ENCODE assay signal across 9 cellular contexts in the genomic region with DNA sequence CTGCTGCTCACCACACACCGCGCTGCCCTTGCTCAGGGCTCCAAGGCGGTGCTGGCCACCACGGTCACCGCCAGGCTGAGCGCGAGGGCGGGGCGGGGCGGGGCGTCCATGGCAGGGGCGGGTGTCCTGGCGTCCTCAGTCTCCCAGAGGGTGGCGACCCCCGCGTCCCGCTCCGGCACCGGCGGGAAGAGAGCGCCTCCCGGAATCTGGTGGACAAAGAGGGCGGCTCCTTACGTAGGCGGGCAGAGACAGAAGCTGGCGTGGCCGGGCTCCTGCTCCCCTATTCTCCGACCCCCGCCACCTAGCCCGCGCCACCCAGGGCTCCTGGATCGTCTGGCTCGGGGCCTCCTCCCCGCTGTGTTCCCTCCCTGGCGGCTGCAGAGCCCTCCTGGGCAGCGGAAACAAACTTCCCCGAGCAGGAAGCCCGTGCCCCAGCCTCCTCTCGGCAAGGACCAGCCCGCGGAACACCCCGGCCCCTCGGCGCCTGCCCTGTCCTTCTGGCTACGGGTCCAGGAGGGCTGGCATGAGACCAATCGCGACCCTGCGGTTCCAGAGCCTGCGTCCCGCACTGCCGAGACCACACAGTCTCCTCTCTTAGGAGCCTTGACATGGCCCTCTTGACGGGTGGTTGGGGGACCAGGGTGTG.
DNase-seq lines count a peak whose midpoint lies in the region; ATAC-seq and TF ChIP-seq lines count a peak whose summit lies in the region.
"Had no signal": no experiment of that assay in that cellular context is flagged by ENCODE, and none has a peak within 500 bp of the region (broad histone marks: within the 10 kb centered on the region; RNA-seq: fewer than 3 reads in every experiment).

No MANE protein-coding gene starts in this region.

- no peak for ATAC-seq in CD8-positive, alpha-beta T cell
- ATAC-seq in HG03457 (IDR thresholded peaks at IDR 0.05; ENCODE audit: unreplicated experiment), result no peak

- CTCF ChIA-PET in CD8-positive, alpha-beta T cell (lab: Charles Lee), result no interaction called here

- H3K4me3 Mint-ChIP-seq in CD8-positive, alpha-beta T cell, result peak overlapping the region; percentile 66

- no peak for DNase-seq in CD8-positive, alpha-beta T cell
- DNase-seq in astrocyte of the spinal cord (ENCODE audit: low read depth, low spot score) (peak; percentile 13), kidney glomerular epithelial cell (lab: John Stamatoyannopoulos, UW) (peak; percentile 13), suprapubic skin (ENCODE audit: low spot score in 2 of 2) (no peak), T1000 (lab: John Stamatoyannopoulos, UW) (no peak)
- no peak for DNase-seq in stimulated activated CD4-positive, alpha-beta T cell treated with anti-CD3 and anti-CD28 coated beads, Interleukin-12 subunit alpha, Interleukin-12 subunit beta, amount 100 ng/mL, for 4 hours

- no peak overlapping the region for H3K4me3 ChIP-seq in CD8-positive, alpha-beta T cell (ENCODE audit: low read depth, low read length)
- H3K4me3 ChIP-seq in astrocyte of the spinal cord (ENCODE audit: low read depth, low read length) (peak overlapping the region; percentile 55), suprapubic skin (peak overlapping the region; percentile 55)

- H3K4me1 ChIP-seq in CD8-positive, alpha-beta T cell (ENCODE audit: insufficient read depth, low read length), result no peaks in the 10 kb centered on the region
- H3K4me1 ChIP-seq in suprapubic skin, result peaks cover 11% of the 10 kb centered on the region

- no peaks in the 10 kb centered on the region for H3K9me3 Mint-ChIP-seq in CD8-positive, alpha-beta T cell

- POLR2A ChIA-PET in CD8-positive, alpha-beta T cell (lab: Charles Lee), result no interaction called here

- H3K27me3 ChIP-seq in CD8-positive, alpha-beta T cell (ENCODE audit: insufficient read depth, low read length), result peaks cover 6% of the 10 kb centered on the region
- peaks cover 36% of the 10 kb centered on the region for H3K27me3 ChIP-seq in suprapubic skin

- TF ChIP-seq POLR2A in suprapubic skin (IDR thresholded peaks at IDR 0.05), result no peak

- 5% methylated on average over 30 of the region's 52 CpGs for WGBS in suprapubic skin

- peaks cover 9% of the 10 kb centered on the region for H3K4me1 Mint-ChIP-seq in CD8-positive, alpha-beta T cell (ENCODE audit: low read depth)

- in situ Hi-C loops in astrocyte of the spinal cord (cut with HindIII; ENCODE audit: low sequenced_read_pairs), result no loop called here

- H3K27ac Mint-ChIP-seq in CD8-positive, alpha-beta T cell, result no peak overlapping the region

- no peaks in the 10 kb centered on the region for H3K36me3 ChIP-seq in CD8-positive, alpha-beta T cell (ENCODE audit: insufficient read depth, low read length)
- no peaks in the 10 kb centered on the region for H3K36me3 ChIP-seq in suprapubic skin

- peaks cover 28% of the 10 kb centered on the region for H3K27me3 Mint-ChIP-seq in CD8-positive, alpha-beta T cell (ENCODE audit: low read depth)

- no peak for TF ChIP-seq RAD21 in Ishikawa (IDR thresholded peaks at IDR 0.05; ENCODE audit: low read depth)

- TF ChIP-seq CTCF in CD8-positive, alpha-beta T cell (IDR thresholded peaks at IDR 0.05), result no peak
- TF ChIP-seq CTCF in astrocyte of the spinal cord (IDR thresholded peaks at IDR 0.05; ENCODE audit: low read depth, low read length), result no peak
- TF ChIP-seq CTCF in suprapubic skin (IDR thresholded peaks at IDR 0.05), result no peak

- H3K36me3 Mint-ChIP-seq in CD8-positive, alpha-beta T cell, result no peaks in the 10 kb centered on the region

- no peaks in the 10 kb centered on the region for H3K9me3 ChIP-seq in CD8-positive, alpha-beta T cell (ENCODE audit: low read length)
- H3K9me3 ChIP-seq in suprapubic skin, result no peaks in the 10 kb centered on the region

- no peak overlapping the region for H3K27ac ChIP-seq in CD8-positive, alpha-beta T cell (ENCODE audit: low read depth, low read length)
- no peak overlapping the region for H3K27ac ChIP-seq in suprapubic skin
- H3K27ac ChIP-seq: epithelial cell of prostate had no signal

- intact Hi-C loops in CD8-positive, alpha-beta T cell (cut with DNase I, micrococcal nuclease), result no loop called here

- TF ChIP-seq EP300 in Ishikawa (IDR thresholded peaks at IDR 0.05; ENCODE audit: borderline replicate concordance), result no peak
- TF ChIP-seq EP300 in suprapubic skin (IDR thresholded peaks at IDR 0.05), result no peak

TF ChIP-seq in Ishikawa, 13 proteins besides CTCF, POLR2A, EP300 and RAD21:
- TF ChIP-seq FOXM1 (IDR thresholded peaks at IDR 0.05; ENCODE audit: borderline replicate concordance, low read depth) (no peak), TCF12 (IDR thresholded peaks at IDR 0.05; ENCODE audit: low read depth) (no peak), CEBPB (IDR thresholded peaks at IDR 0.05) (no peak), EGR1 (IDR thresholded peaks at IDR 0.05) (no peak), NFIC (IDR thresholded peaks at IDR 0.05) (peak; percentile 54), USF1 (IDR thresholded peaks at IDR 0.05) (no peak), TAF1 (IDR thresholded peaks at IDR 0.05; ENCODE audit: low read depth) (peak; percentile 37; the same call in 1 of the 2 replicates), YY1 (IDR thresholded peaks at IDR 0.05; ENCODE audit: low read depth) (no peak), ZBTB7A (IDR thresholded peaks at IDR 0.05; ENCODE audit: low read depth) (peak; percentile 76), CREB1 (IDR thresholded peaks at IDR 0.05; ENCODE audit: low read depth) (no peak), TEAD4 (IDR thresholded peaks at IDR 0.05) (no peak)
- TF ChIP-seq, protein P1, sequence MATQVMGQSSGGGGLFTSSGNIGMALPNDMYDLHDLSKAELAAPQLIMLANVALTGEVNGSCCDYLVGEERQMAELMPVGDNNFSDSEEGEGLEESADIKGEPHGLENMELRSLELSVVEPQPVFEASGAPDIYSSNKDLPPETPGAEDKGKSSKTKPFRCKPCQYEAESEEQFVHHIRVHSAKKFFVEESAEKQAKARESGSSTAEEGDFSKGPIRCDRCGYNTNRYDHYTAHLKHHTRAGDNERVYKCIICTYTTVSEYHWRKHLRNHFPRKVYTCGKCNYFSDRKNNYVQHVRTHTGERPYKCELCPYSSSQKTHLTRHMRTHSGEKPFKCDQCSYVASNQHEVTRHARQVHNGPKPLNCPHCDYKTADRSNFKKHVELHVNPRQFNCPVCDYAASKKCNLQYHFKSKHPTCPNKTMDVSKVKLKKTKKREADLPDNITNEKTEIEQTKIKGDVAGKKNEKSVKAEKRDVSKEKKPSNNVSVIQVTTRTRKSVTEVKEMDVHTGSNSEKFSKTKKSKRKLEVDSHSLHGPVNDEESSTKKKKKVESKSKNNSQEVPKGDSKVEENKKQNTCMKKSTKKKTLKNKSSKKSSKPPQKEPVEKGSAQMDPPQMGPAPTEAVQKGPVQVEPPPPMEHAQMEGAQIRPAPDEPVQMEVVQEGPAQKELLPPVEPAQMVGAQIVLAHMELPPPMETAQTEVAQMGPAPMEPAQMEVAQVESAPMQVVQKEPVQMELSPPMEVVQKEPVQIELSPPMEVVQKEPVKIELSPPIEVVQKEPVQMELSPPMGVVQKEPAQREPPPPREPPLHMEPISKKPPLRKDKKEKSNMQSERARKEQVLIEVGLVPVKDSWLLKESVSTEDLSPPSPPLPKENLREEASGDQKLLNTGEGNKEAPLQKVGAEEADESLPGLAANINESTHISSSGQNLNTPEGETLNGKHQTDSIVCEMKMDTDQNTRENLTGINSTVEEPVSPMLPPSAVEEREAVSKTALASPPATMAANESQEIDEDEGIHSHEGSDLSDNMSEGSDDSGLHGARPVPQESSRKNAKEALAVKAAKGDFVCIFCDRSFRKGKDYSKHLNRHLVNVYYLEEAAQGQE (IDR thresholded peaks at IDR 0.05; ENCODE audit: low read depth), result no peak
- TF ChIP-seq, protein P2, sequence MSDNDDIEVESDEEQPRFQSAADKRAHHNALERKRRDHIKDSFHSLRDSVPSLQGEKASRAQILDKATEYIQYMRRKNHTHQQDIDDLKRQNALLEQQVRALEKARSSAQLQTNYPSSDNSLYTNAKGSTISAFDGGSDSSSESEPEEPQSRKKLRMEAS (IDR thresholded peaks at IDR 0.05), result no peak
TF ChIP-seq in Ishikawa: peak in this region for 3.

Comparison
In these comparisons a context has a peak if more than half of its experiments do, and no peak if none do; other contexts are left out.
1. DNase-seq: peak in astrocyte of the spinal cord (single experiment) and kidney glomerular epithelial cell (single experiment); none in CD8-positive, alpha-beta T cell (0 of 7), suprapubic skin (0 of 2), stimulated activated CD4-positive, alpha-beta T cell treated with anti-CD3 and anti-CD28 coated beads, Interleukin-12 subunit alpha, Interleukin-12 subunit beta, amount 100 ng/mL, for 4 hours (single experiment) and T1000 (single experiment).